ENCODE assay signal across 8 cellular contexts in the genomic region with DNA sequence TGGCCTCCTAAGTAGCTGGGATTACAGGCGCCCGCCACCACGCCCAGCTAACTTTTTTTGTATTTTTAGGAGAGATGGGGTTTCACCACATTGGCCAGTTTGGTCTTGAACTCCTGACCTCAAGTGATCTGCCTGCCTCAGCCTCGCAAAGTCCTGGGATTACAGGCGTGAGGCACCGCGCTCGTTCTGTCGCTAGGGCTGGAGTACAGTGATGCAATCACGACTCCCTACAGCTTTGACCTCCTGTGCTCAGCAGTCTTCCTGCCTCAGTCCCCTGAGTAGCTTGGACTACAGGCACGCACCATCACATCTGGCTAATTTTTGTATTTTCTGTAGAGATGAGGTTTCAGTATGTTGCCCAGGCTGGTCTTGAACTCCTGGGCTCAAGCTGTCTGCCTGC. TPM values are rescaled to one million over a fixed set of nuclear protein-coding genes. Genes with fewer than 3 reads are reported as not detected.
DNase-seq lines count a peak whose midpoint lies in the region; ATAC-seq and TF ChIP-seq lines count a peak whose summit lies in the region.
"Not testable (repeated sequence)": the region's sequence is repeated elsewhere in the genome, so short reads cannot be mapped to it uniquely, and the experiment has no call there.

No MANE protein-coding gene starts in this region.

- TF ChIP-seq POLR2A in NB4 (IDR thresholded peaks at IDR 0.05; ENCODE audit: extremely low read depth, insufficient read length) = not testable (repeated sequence)

- H3K27me3 Mint-ChIP-seq in activated CD4-positive, alpha-beta T cell treated with anti-CD3 and anti-CD28 coated beads, Interleukin-2, amount 10 ng/mL, durations not matched to agents 24 days and 14 days; activated T-helper 1 cell treated with anti-CD3 and anti-CD28 coated beads, Interleukin-12 subunit alpha, Interleukin-12 subunit beta, Interleukin-2, Interleukin-4 antibody, amounts not matched to agents 30 ng/mL and 10 ng/mL and 1 ng/mL, durations not matched to agents 14 hours and 24 hours and 36 hours (ENCODE audit: insufficient read depth); activated naive CD8-positive, alpha-beta T cell treated with anti-CD3 and anti-CD28 coated beads, Interleukin-2, amount 10 ng/mL, durations not matched to agents 7 days and 5 days; naive thymus-derived CD4-positive, alpha-beta T cell; stimulated activated naive CD8-positive, alpha-beta T cell treated with anti-CD3 and anti-CD28 coated beads, Interleukin-15, amount 100 ng/mL, for 72 hours: not testable (repeated sequence)

- peaks cover 29% of the 10 kb centered on the region for H3K4me1 ChIP-seq in DND-41 (ENCODE audit: insufficient read depth, low read length)
- H3K4me1 ChIP-seq in naive thymus-derived CD4-positive, alpha-beta T cell (ENCODE audit: control insufficient read depth in 2 of 2, insufficient read depth in 2 of 2, low read length in 2 of 2) = not testable (repeated sequence)

- H3K79me2 ChIP-seq in DND-41 (ENCODE audit: insufficient read depth, low read length) = not testable (repeated sequence)

- H3K27ac Mint-ChIP-seq in activated CD4-positive, alpha-beta T cell treated with anti-CD3 and anti-CD28 coated beads, Interleukin-2, amount 10 ng/mL, durations not matched to agents 24 days and 14 days = peak overlapping the region; percentile 60
- H3K27ac Mint-ChIP-seq in activated T-helper 1 cell treated with anti-CD3 and anti-CD28 coated beads, Interleukin-12 subunit alpha, Interleukin-12 subunit beta, Interleukin-2, Interleukin-4 antibody, amounts not matched to agents 30 ng/mL and 10 ng/mL and 1 ng/mL, durations not matched to agents 14 hours and 24 hours and 36 hours = peak overlapping the region; percentile 70
- peak overlapping the region; percentile 50 for H3K27ac Mint-ChIP-seq in activated naive CD8-positive, alpha-beta T cell treated with anti-CD3 and anti-CD28 coated beads, Interleukin-2, amount 10 ng/mL, durations not matched to agents 7 days and 5 days
- peak overlapping the region; percentile 77 to 93 (median 86) for H3K27ac Mint-ChIP-seq in naive thymus-derived CD4-positive, alpha-beta T cell
- peak overlapping the region; percentile 92 to 93 for H3K27ac Mint-ChIP-seq in stimulated activated naive CD8-positive, alpha-beta T cell treated with anti-CD3 and anti-CD28 coated beads, Interleukin-15, amount 100 ng/mL, for 72 hours

- peak; percentile 9 for ATAC-seq in DND-41 (ENCODE audit: insufficient read depth, low read depth)
- ATAC-seq in activated naive CD8-positive, alpha-beta T cell treated with anti-CD3 and anti-CD28 coated beads, Interleukin-2, amount 10 ng/mL, durations not matched to agents 7 days and 5 days (ENCODE audit: low read depth) = peak; percentile 27
- not testable (repeated sequence) for ATAC-seq in naive thymus-derived CD4-positive, alpha-beta T cell
- peak; percentile 44 for ATAC-seq in stimulated activated naive CD8-positive, alpha-beta T cell treated with anti-CD3 and anti-CD28 coated beads, Interleukin-15, amount 100 ng/mL, for 72 hours

- peak; percentile 9 for DNase-seq in DND-41
- DNase-seq in NB4 (ENCODE audit: low read depth) = peak; percentile 50
- DNase-seq in activated CD4-positive, alpha-beta T cell treated with anti-CD3 and anti-CD28 coated beads, Interleukin-2, amount 10 ng/mL, durations not matched to agents 24 days and 14 days; activated T-helper 1 cell treated with anti-CD3 and anti-CD28 coated beads, Interleukin-12 subunit alpha, Interleukin-12 subunit beta, Interleukin-2, Interleukin-4 antibody, amounts not matched to agents 30 ng/mL and 10 ng/mL and 1 ng/mL, durations not matched to agents 14 hours and 24 hours and 36 hours (ENCODE audit: low spot score); activated naive CD8-positive, alpha-beta T cell treated with anti-CD3 and anti-CD28 coated beads, Interleukin-2, amount 10 ng/mL, durations not matched to agents 7 days and 5 days; naive thymus-derived CD4-positive, alpha-beta T cell: not testable (repeated sequence)
- peak; percentile 59 for DNase-seq in fibroblast of villous mesenchyme (ENCODE audit: low read depth)
- DNase-seq in stimulated activated naive CD8-positive, alpha-beta T cell treated with anti-CD3 and anti-CD28 coated beads, Interleukin-15, amount 100 ng/mL, for 72 hours = peak in 1 of 2 donors; percentile 9

- H3K27ac ChIP-seq in DND-41 (ENCODE audit: low read length) = peak overlapping the region; percentile 82
- peak overlapping the region; percentile 44 for H3K27ac ChIP-seq in naive thymus-derived CD4-positive, alpha-beta T cell (ENCODE audit: low read depth, low read length)

- TF ChIP-seq CTCF in DND-41 (IDR thresholded peaks at IDR 0.05; ENCODE audit: borderline replicate concordance, extremely low read depth, low read length, poor library complexity, severe bottlenecking); NB4 (IDR thresholded peaks at IDR 0.05; ENCODE audit: low read depth, low read length); fibroblast of villous mesenchyme (IDR thresholded peaks at IDR 0.05; ENCODE audit: insufficient read depth, low read depth, low read length): not testable (repeated sequence)

- not testable (repeated sequence) for H2AFZ ChIP-seq in DND-41 (ENCODE audit: low read depth, low read length)

- not testable (repeated sequence) for H3K4me3 ChIP-seq in DND-41 (ENCODE audit: low read depth in 1 of 2, low read length in 2 of 2); NB4 (ENCODE audit: low read depth, low read length); fibroblast of villous mesenchyme (ENCODE audit: low read depth, low read length); naive thymus-derived CD4-positive, alpha-beta T cell (ENCODE audit: low read length)

- intact Hi-C loops in activated CD4-positive, alpha-beta T cell treated with anti-CD3 and anti-CD28 coated beads, Interleukin-2, amount 10 ng/mL, durations not matched to agents 24 days and 14 days (cut with micrococcal nuclease) = not testable (repeated sequence)
- intact Hi-C loops in activated T-helper 1 cell treated with anti-CD3 and anti-CD28 coated beads, Interleukin-12 subunit alpha, Interleukin-12 subunit beta, Interleukin-2, Interleukin-4 antibody, amounts not matched to agents 30 ng/mL and 10 ng/mL and 1 ng/mL, durations not matched to agents 14 hours and 24 hours and 36 hours (cut with micrococcal nuclease) = loop anchor here (2.0 kb wide), 1 partner anchor 36 kb away; no protein-coding TSS in a partner anchor
- intact Hi-C loops in naive thymus-derived CD4-positive, alpha-beta T cell (cut with micrococcal nuclease) = loop anchor here (1.0 to 5.0 kb wide), 3 partner anchors 34 to 83 kb away; partner anchors contain the start of genes SPTAN1 (in 2 of the 2) and GLE1 (in 1 of the 2)

- H3K36me3 Mint-ChIP-seq in activated CD4-positive, alpha-beta T cell treated with anti-CD3 and anti-CD28 coated beads, Interleukin-2, amount 10 ng/mL, durations not matched to agents 24 days and 14 days (ENCODE audit: low read depth) = peaks cover 73% of the 10 kb centered on the region
- peaks cover 67% of the 10 kb centered on the region for H3K36me3 Mint-ChIP-seq in activated T-helper 1 cell treated with anti-CD3 and anti-CD28 coated beads, Interleukin-12 subunit alpha, Interleukin-12 subunit beta, Interleukin-2, Interleukin-4 antibody, amounts not matched to agents 30 ng/mL and 10 ng/mL and 1 ng/mL, durations not matched to agents 14 hours and 24 hours and 36 hours (ENCODE audit: low read depth)
- H3K36me3 Mint-ChIP-seq in activated naive CD8-positive, alpha-beta T cell treated with anti-CD3 and anti-CD28 coated beads, Interleukin-2, amount 10 ng/mL, durations not matched to agents 7 days and 5 days = peaks cover 59% of the 10 kb centered on the region
- H3K36me3 Mint-ChIP-seq in naive thymus-derived CD4-positive, alpha-beta T cell = peaks cover 25 to 62% (median 41%) of the 10 kb centered on the region in 5 donors

- peaks cover 14% of the 10 kb centered on the region for H3K4me1 Mint-ChIP-seq in activated CD4-positive, alpha-beta T cell treated with anti-CD3 and anti-CD28 coated beads, Interleukin-2, amount 10 ng/mL, durations not matched to agents 24 days and 14 days
- H3K4me1 Mint-ChIP-seq in activated T-helper 1 cell treated with anti-CD3 and anti-CD28 coated beads, Interleukin-12 subunit alpha, Interleukin-12 subunit beta, Interleukin-2, Interleukin-4 antibody, amounts not matched to agents 30 ng/mL and 10 ng/mL and 1 ng/mL, durations not matched to agents 14 hours and 24 hours and 36 hours (ENCODE audit: low read depth) = peaks cover 11% of the 10 kb centered on the region
- not testable (repeated sequence) for H3K4me1 Mint-ChIP-seq in activated naive CD8-positive, alpha-beta T cell treated with anti-CD3 and anti-CD28 coated beads, Interleukin-2, amount 10 ng/mL, durations not matched to agents 7 days and 5 days
- peaks cover 4 to 15% (median 9%) of the 10 kb centered on the region in 7 donors for H3K4me1 Mint-ChIP-seq in naive thymus-derived CD4-positive, alpha-beta T cell
- peaks cover 28% of the 10 kb centered on the region for H3K4me1 Mint-ChIP-seq in stimulated activated naive CD8-positive, alpha-beta T cell treated with anti-CD3 and anti-CD28 coated beads, Interleukin-15, amount 100 ng/mL, for 72 hours

- peak overlapping the region; percentile 20; the same call in 1 of the 2 replicates for H3K9ac ChIP-seq in DND-41 (ENCODE audit: low read depth, low read length)

- peaks cover 81% of the 10 kb centered on the region for H3K36me3 ChIP-seq in DND-41 (ENCODE audit: insufficient read depth, low read length)
- peaks cover 36 to 87% (median 39%) of the 10 kb centered on the region in 3 experiments for H3K36me3 ChIP-seq in naive thymus-derived CD4-positive, alpha-beta T cell (ENCODE audit: control insufficient read depth in 2 of 3, insufficient read depth in 3 of 3, low read length in 3 of 3)

- not testable (repeated sequence) for H3K4me3 Mint-ChIP-seq in activated CD4-positive, alpha-beta T cell treated with anti-CD3 and anti-CD28 coated beads, Interleukin-2, amount 10 ng/mL, durations not matched to agents 24 days and 14 days; activated naive CD8-positive, alpha-beta T cell treated with anti-CD3 and anti-CD28 coated beads, Interleukin-2, amount 10 ng/mL, durations not matched to agents 7 days and 5 days
- peak overlapping the region; percentile 16 for H3K4me3 Mint-ChIP-seq in activated T-helper 1 cell treated with anti-CD3 and anti-CD28 coated beads, Interleukin-12 subunit alpha, Interleukin-12 subunit beta, Interleukin-2, Interleukin-4 antibody, amounts not matched to agents 30 ng/mL and 10 ng/mL and 1 ng/mL, durations not matched to agents 14 hours and 24 hours and 36 hours
- H3K4me3 Mint-ChIP-seq in naive thymus-derived CD4-positive, alpha-beta T cell = peak overlapping the region in 4 of 10 donors; percentile 4 to 49 (median 30)
- peak overlapping the region; percentile 7 to 40 for H3K4me3 Mint-ChIP-seq in stimulated activated naive CD8-positive, alpha-beta T cell treated with anti-CD3 and anti-CD28 coated beads, Interleukin-15, amount 100 ng/mL, for 72 hours

- H3K4me2 ChIP-seq in DND-41 (ENCODE audit: insufficient read depth, low read length) = not testable (repeated sequence)

- H3K27me3 ChIP-seq in DND-41 (ENCODE audit: insufficient read depth, low read length, poor library complexity); naive thymus-derived CD4-positive, alpha-beta T cell (ENCODE audit: control insufficient read depth in 2 of 2, insufficient read depth in 2 of 2, low read length in 2 of 2): not testable (repeated sequence)

- CTCF ChIA-PET in naive thymus-derived CD4-positive, alpha-beta T cell (lab: Charles Lee) = interaction anchor here (0.6 kb wide), 1 partner anchor 269 kb away, joined by 3 read pairs; no protein-coding TSS in a partner anchor

- not testable (repeated sequence) for H4K20me1 ChIP-seq in DND-41 (ENCODE audit: insufficient read depth, low read length)

- H3K9me3 Mint-ChIP-seq in activated CD4-positive, alpha-beta T cell treated with anti-CD3 and anti-CD28 coated beads, Interleukin-2, amount 10 ng/mL, durations not matched to agents 24 days and 14 days; activated T-helper 1 cell treated with anti-CD3 and anti-CD28 coated beads, Interleukin-12 subunit alpha, Interleukin-12 subunit beta, Interleukin-2, Interleukin-4 antibody, amounts not matched to agents 30 ng/mL and 10 ng/mL and 1 ng/mL, durations not matched to agents 14 hours and 24 hours and 36 hours; activated naive CD8-positive, alpha-beta T cell treated with anti-CD3 and anti-CD28 coated beads, Interleukin-2, amount 10 ng/mL, durations not matched to agents 7 days and 5 days; naive thymus-derived CD4-positive, alpha-beta T cell; stimulated activated naive CD8-positive, alpha-beta T cell treated with anti-CD3 and anti-CD28 coated beads, Interleukin-15, amount 100 ng/mL, for 72 hours: not testable (repeated sequence)

- POLR2A ChIA-PET in activated naive CD8-positive, alpha-beta T cell treated with anti-CD3 and anti-CD28 coated beads, Interleukin-2, amount 10 ng/mL, durations not matched to agents 7 days and 5 days (lab: Charles Lee) = interaction anchor here (0.6 to 1.9 kb wide), 3 partner anchors 34 to 59 kb away, joined by 3 to 7 read pairs (median 5); partner anchors contain the start of gene SPTAN1
- POLR2A ChIA-PET in naive thymus-derived CD4-positive, alpha-beta T cell (lab: Charles Lee) = interaction anchor here (1.2 to 2.1 kb wide), 2 partner anchors 34 to 225 kb away, joined by 3 to 6 read pairs; partner anchors contain the start of gene SPTAN1

- not testable (repeated sequence) for H3K9me3 ChIP-seq in DND-41 (ENCODE audit: insufficient read depth, low read length, severe bottlenecking); naive thymus-derived CD4-positive, alpha-beta T cell (ENCODE audit: control insufficient read depth in 2 of 3, low read length in 3 of 3)

RNA-seq across cellular contexts. Expression of gene SPTAN1, which starts 34.5 kb away (rescaled TPM):
- total RNA-seq in activated CD4-positive, alpha-beta T cell treated with anti-CD3 and anti-CD28 coated beads, Interleukin-2, amount 10 ng/mL, durations not matched to agents 24 days and 14 days = 240 and 249 TPM in 2 replicates
- 298 and 304 TPM in 2 replicates for total RNA-seq in activated T-helper 1 cell treated with anti-CD3 and anti-CD28 coated beads, Interleukin-12 subunit alpha, Interleukin-12 subunit beta, Interleukin-2, Interleukin-4 antibody, amounts not matched to agents 30 ng/mL and 10 ng/mL and 1 ng/mL, durations not matched to agents 14 hours and 24 hours and 36 hours
- total RNA-seq in activated naive CD8-positive, alpha-beta T cell treated with anti-CD3 and anti-CD28 coated beads, Interleukin-2, amount 10 ng/mL, durations not matched to agents 7 days and 5 days = 100 to 1,000 TPM; 355 to 358 TPM
- total RNA-seq in fibroblast of villous mesenchyme = 477 and 501 TPM in 2 replicates
- total RNA-seq in naive thymus-derived CD4-positive, alpha-beta T cell = 100 to 1,000 TPM; 336 to 433 (median 375) TPM
- polyA plus RNA-seq in naive thymus-derived CD4-positive, alpha-beta T cell = 100 to 1,000 TPM in 1 of 2 donors, 10 to 100 TPM in 1; 46.6 to 156 TPM
